ENCODE assay signal across 9 cellular contexts in genomic region chr5:93078082-93079038, GRCh38.
DNase-seq lines count a peak whose midpoint lies in the region; ATAC-seq and TF ChIP-seq lines count a peak whose summit lies in the region.
"Had no signal": no experiment of that assay in that cellular context is flagged by ENCODE, and none has a peak within 500 bp of the region (broad histone marks: within the 10 kb centered on the region; RNA-seq: fewer than 3 reads in every experiment).

No MANE protein-coding gene starts in this region.

- intact Hi-C loops in sigmoid colon (cut with DNase I), result no loop called here

- peak; percentile 71 for ATAC-seq in GM19455 (IDR thresholded peaks at IDR 0.05; ENCODE audit: unreplicated experiment)
- ATAC-seq in HG03439 (IDR thresholded peaks at IDR 0.05; ENCODE audit: unreplicated experiment), result peak; percentile 83

- H3K9me3 ChIP-seq in cardiac muscle cell (ENCODE audit: low read depth) (no peaks in the 10 kb centered on the region), sigmoid colon (no peaks in the 10 kb centered on the region)
- H3K9me3 ChIP-seq: thyroid gland had no signal

- no peak for TF ChIP-seq CTCF in cardiac muscle cell (IDR thresholded peaks at IDR 0.05; ENCODE audit: low read depth, low read length)
- TF ChIP-seq CTCF in sigmoid colon (IDR thresholded peaks at IDR 0.05), result no peak

- H3K4me1 ChIP-seq in cardiac muscle cell (ENCODE audit: low read depth), result no peaks in the 10 kb centered on the region
- no peaks in the 10 kb centered on the region for H3K4me1 ChIP-seq in sigmoid colon
- H3K4me1 ChIP-seq: thyroid gland had no signal

- H3K4me3 ChIP-seq in cardiac muscle cell, result no peak overlapping the region
- no peak overlapping the region for H3K4me3 ChIP-seq in sigmoid colon
- H3K4me3 ChIP-seq: thyroid gland had no signal

- 50 to 53% methylated on average over 11 of the region's 11 CpGs for WGBS in sigmoid colon, 2 donors

- TF ChIP-seq POLR2A in sigmoid colon (IDR thresholded peaks at IDR 0.05), result no peak

- H3K36me3 ChIP-seq in cardiac muscle cell, result no peaks in the 10 kb centered on the region
- H3K36me3 ChIP-seq in sigmoid colon, result no peaks in the 10 kb centered on the region
- H3K36me3 ChIP-seq: thyroid gland had no signal

- H3K27ac ChIP-seq in cardiac muscle cell (no peak overlapping the region), sigmoid colon (peak overlapping the region in 2 of 4 donors; percentile 8 to 31)
- H3K27ac ChIP-seq: thyroid gland had no signal

- TF ChIP-seq EP300 in sigmoid colon (IDR thresholded peaks at IDR 0.05), result no peak

- peak; percentile 80 for DNase-seq in Ammon's horn (ENCODE audit: low spot score)
- peak; percentile 80 for DNase-seq in T1000 (lab: John Stamatoyannopoulos, UW)
- DNase-seq in cardiac muscle cell (ENCODE audit: low read depth in 1 of 2, low spot score in 1 of 2), result peak; percentile 87 to 94
- DNase-seq in sigmoid colon, result peak; percentile 85
- no peak for DNase-seq in NCI-H2081 treated with DMSO at 0.1 percent for 48 hours (lab: John Stamatoyannopoulos, UW)
- no peak for DNase-seq in SKM-1 treated with dmso at 0.1 percent for 144 hours (lab: John Stamatoyannopoulos, UW; ENCODE audit: unreplicated experiment)

- peaks cover 90% of the 10 kb centered on the region for H3K27me3 ChIP-seq in cardiac muscle cell
- no peaks in the 10 kb centered on the region for H3K27me3 ChIP-seq in sigmoid colon
- H3K27me3 ChIP-seq: thyroid gland had no signal

Comparison
In these comparisons a context has a peak if more than half of its experiments do, and no peak if none do; other contexts are left out.
1. DNase-seq: peak in Ammon's horn (single experiment), T1000 (single experiment), cardiac muscle cell (2 of 2) and sigmoid colon (single experiment); none in NCI-H2081 treated with DMSO at 0.1 percent for 48 hours (single experiment) and SKM-1 treated with dmso at 0.1 percent for 144 hours (single experiment).